ENCODE assay signal across 16 cellular contexts in the genomic region with DNA sequence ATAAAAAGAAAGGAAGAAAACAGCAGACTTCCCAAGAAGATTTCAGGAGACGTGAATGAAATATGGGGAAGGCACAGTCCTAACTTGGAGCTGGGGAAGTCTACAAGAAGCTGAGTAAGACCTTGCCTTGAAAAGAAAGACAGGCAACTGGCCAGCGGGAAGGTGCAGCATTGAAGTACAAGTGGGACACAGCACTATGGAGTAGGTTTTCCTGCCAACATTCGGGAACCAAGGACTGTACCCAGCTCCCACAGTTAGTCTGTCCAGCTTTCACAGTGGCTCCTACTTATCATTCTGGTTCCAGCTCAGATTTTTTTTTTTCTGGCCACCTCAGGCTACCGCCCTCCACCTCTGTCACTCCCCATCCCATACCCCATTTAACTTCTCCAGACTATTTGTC. TPM values are rescaled to one million over a fixed set of nuclear protein-coding genes. Genes with fewer than 3 reads are reported as not detected.
A peak's percentile ranks its signal among the peaks of the same experiment; 100 is the strongest.
DNase-seq lines count a peak whose midpoint lies in the region; ATAC-seq, FAIRE-seq and TF ChIP-seq lines count a peak whose summit lies in the region.
"Had no signal": no experiment of that assay in that cellular context is flagged by ENCODE, and none has a peak within 500 bp of the region (broad histone marks: within the 10 kb centered on the region; RNA-seq: fewer than 3 reads in every experiment).

No MANE protein-coding gene starts in this region.

- ATAC-seq in CD8-positive, alpha-beta T cell: no peak
- ATAC-seq in heart right ventricle: peak in 7 of 8 donors; percentile 38 to 82 (median 73)

- H3K4me3 ChIP-seq in CD8-positive, alpha-beta T cell (ENCODE audit: low read depth, low read length): no peak overlapping the region
- no peak overlapping the region for H3K4me3 ChIP-seq in heart right ventricle
- no peak overlapping the region for H3K4me3 ChIP-seq in Peyer's patch
- H3K4me3 ChIP-seq: A549, HAP-1 had no signal

- H3K9me3 Mint-ChIP-seq in CD8-positive, alpha-beta T cell: peaks cover 6% of the 10 kb centered on the region

- intact Hi-C loops in CD8-positive, alpha-beta T cell (cut with DNase I, micrococcal nuclease): no loop called here
- intact Hi-C loops in heart right ventricle (cut with DNase I): no loop called here

- H3K36me3 ChIP-seq in CD8-positive, alpha-beta T cell (ENCODE audit: insufficient read depth, low read length): peaks cover 39% of the 10 kb centered on the region
- H3K36me3 ChIP-seq in heart right ventricle (peaks cover 6 to 96% (median 33%) of the 10 kb centered on the region in 9 donors), Peyer's patch (peaks cover 0 to 75% (median 0%) of the 10 kb centered on the region in 3 donors)

- H3K4me1 Mint-ChIP-seq in CD8-positive, alpha-beta T cell (ENCODE audit: low read depth): peaks cover 10% of the 10 kb centered on the region

- H3K27me3 Mint-ChIP-seq in CD8-positive, alpha-beta T cell (ENCODE audit: low read depth): no peaks in the 10 kb centered on the region
- H3K27me3 Mint-ChIP-seq: CD8-positive, alpha-beta memory T cell had no signal

- POLR2A ChIA-PET in CD8-positive, alpha-beta T cell (lab: Charles Lee): no interaction called here

- DNase-seq in Ammon's horn (ENCODE audit: low spot score) (peak; percentile 45), heart right ventricle (no peak), midbrain (lab: John Stamatoyannopoulos, UW) (peak; percentile 35), Peyer's patch (no peak), GM12891 (ENCODE audit: insufficient read length, low spot score) (no peak)
- no peak for DNase-seq in CD8-positive, alpha-beta T cell
- no peak for DNase-seq in stimulated activated CD4-positive, alpha-beta T cell treated with anti-CD3 and anti-CD28 coated beads, Interleukin-2, amount 100 ng/mL, for 24 hours
- DNase-seq: Caco-2; CD8-positive, alpha-beta memory T cell; DND-41; GDM1 had no signal

- no peak overlapping the region for H3K4me3 Mint-ChIP-seq in CD8-positive, alpha-beta T cell
- H3K4me3 Mint-ChIP-seq: CD14-positive monocyte; CD8-positive, alpha-beta memory T cell had no signal

- FAIRE-seq in GM12891 (lab: Jason Lieb, UNC): no peak
- FAIRE-seq: A549, GM19239, H1 had no signal

- no peaks in the 10 kb centered on the region for H3K4me1 ChIP-seq in CD8-positive, alpha-beta T cell (ENCODE audit: insufficient read depth, low read length)
- H3K4me1 ChIP-seq in heart right ventricle (peaks cover 0 to 10% (median 0%) of the 10 kb centered on the region in 9 donors), Peyer's patch (no peaks in the 10 kb centered on the region)
- H3K4me1 ChIP-seq: A549, Caco-2, HAP-1 had no signal

- peaks cover 94% of the 10 kb centered on the region for H3K36me3 Mint-ChIP-seq in CD8-positive, alpha-beta T cell

- 57 to 67% methylated on average over 4 of the region's 4 CpGs for WGBS in heart right ventricle, 2 donors

- no peaks in the 10 kb centered on the region for H3K27me3 ChIP-seq in CD8-positive, alpha-beta T cell (ENCODE audit: insufficient read depth, low read length)
- no peaks in the 10 kb centered on the region for H3K27me3 ChIP-seq in heart right ventricle
- H3K27me3 ChIP-seq in Peyer's patch: no peaks in the 10 kb centered on the region

- no peaks in the 10 kb centered on the region for H3K9me3 ChIP-seq in CD8-positive, alpha-beta T cell (ENCODE audit: low read length)
- H3K9me3 ChIP-seq in heart right ventricle (peaks cover 0 to 18% (median 0%) of the 10 kb centered on the region in 11 donors), Peyer's patch (no peaks in the 10 kb centered on the region)
- H3K9me3 ChIP-seq: Caco-2, HAP-1 had no signal

- no peak for TF ChIP-seq POLR2A in Peyer's patch (IDR thresholded peaks at IDR 0.05)
- TF ChIP-seq POLR2A in GM12891 (IDR thresholded peaks at IDR 0.05; ENCODE audit: low read depth, low read length): no peak

- no peak overlapping the region for H3K27ac ChIP-seq in CD8-positive, alpha-beta T cell (ENCODE audit: low read depth, low read length)
- H3K27ac ChIP-seq in heart right ventricle: peak overlapping the region in 2 of 10 donors; percentile 26 to 54
- no peak overlapping the region for H3K27ac ChIP-seq in Peyer's patch
- H3K27ac ChIP-seq: A549 had no signal

- CTCF ChIA-PET in CD8-positive, alpha-beta T cell (lab: Charles Lee): interaction anchor here (1.0 to 1.5 kb wide), 3 partner anchors 9 to 30 kb away, joined by 3 to 7 read pairs (median 3); no protein-coding TSS in a partner anchor

- TF ChIP-seq CTCF in CD8-positive, alpha-beta T cell (IDR thresholded peaks at IDR 0.05): no peak
- TF ChIP-seq CTCF in heart right ventricle (IDR thresholded peaks at IDR 0.05) (no peak), Peyer's patch (IDR thresholded peaks at IDR 0.05) (no peak)

- H3K27ac Mint-ChIP-seq in CD8-positive, alpha-beta T cell: peak overlapping the region; percentile 32

TF ChIP-seq in GM12891, 5 proteins besides CTCF, POLR2A, EP300 and RAD21:
- TF ChIP-seq PAX5 (IDR thresholded peaks at IDR 0.05; ENCODE audit: insufficient read depth, low read length, severe bottlenecking) (no peak), TAF1 (IDR thresholded peaks at IDR 0.05; ENCODE audit: low read depth, low read length) (no peak), POU2F2 (IDR thresholded peaks at IDR 0.05; ENCODE audit: low read depth, low read length) (no peak), SPI1 (IDR thresholded peaks at IDR 0.05; ENCODE audit: low read depth, low read length) (no peak), POLR2AphosphoS5 (IDR thresholded peaks at IDR 0.05; ENCODE audit: low read depth, low read length) (no peak)

RNA-seq across cellular contexts. Expression of gene HPS1, which starts 10.0 kb away (rescaled TPM):
- total RNA-seq in CD8-positive, alpha-beta T cell: 10 to 100 TPM; 54.1 to 54.3 TPM
- 10 to 100 TPM; 21.2 to 54.3 (median 33.4) TPM for total RNA-seq in heart right ventricle
- polyA plus RNA-seq in heart right ventricle: 10 to 100 TPM; 26.9 to 39.4 TPM
- 100 to 1,000 TPM; 109 to 221 (median 136) TPM for total RNA-seq in Peyer's patch
- 44.0 TPM for polyA plus RNA-seq in GM12891 (2012; ENCODE audit: low read depth, missing spikeins)

RNA-seq across cellular contexts. Expression of gene PYROXD2, which starts 21.7 kb away (rescaled TPM):
- 10 to 100 TPM in 1 of 2 experiments, 1 to 10 TPM in 1; 7.4 to 10.9 TPM for total RNA-seq in CD8-positive, alpha-beta T cell
- 10 to 100 TPM in 9 of 10 donors, 1 to 10 TPM in 1; 9.0 to 18.8 (median 13.9) TPM for total RNA-seq in heart right ventricle
- 10 to 100 TPM in 1 of 2 donors, 1 to 10 TPM in 1; 3.1 to 31.2 TPM for polyA plus RNA-seq in heart right ventricle
- 10 to 100 TPM in 2 of 4 donors, 1 to 10 TPM in 2; 7.0 to 23.1 (median 11.5) TPM for total RNA-seq in Peyer's patch
- polyA plus RNA-seq in GM12891 (2012; ENCODE audit: low read depth, missing spikeins): 4.9 TPM

Comparison
In these comparisons a context has a peak if more than half of its experiments do, and no peak if none do; other contexts are left out.
1. DNase-seq: peak in Ammon's horn (single experiment) and midbrain (single experiment); none in CD8-positive, alpha-beta T cell (0 of 7), heart right ventricle (0 of 2), stimulated activated CD4-positive, alpha-beta T cell treated with anti-CD3 and anti-CD28 coated beads, Interleukin-2, amount 100 ng/mL, for 24 hours (0 of 2), Peyer's patch (0 of 3) and GM12891 (single experiment).